1 cellular context compared by ENCODE assay signal in genomic region chr7:84092207-84092606, GRCh38.
TF ChIP-seq lines count a peak whose summit lies in the region.

No MANE protein-coding gene starts in this region.

TF ChIP-seq in WTC11, 78 proteins besides CTCF, POLR2A, EP300 and RAD21 (continued from another document):
- no peak for TF ChIP-seq AR (CRISPR knock-in tag; IDR thresholded peaks at IDR 0.05)
